ENCODE assay signal across 11 cellular contexts in genomic region chr4:85557016-85557901, GRCh38.
A peak's percentile ranks its signal among the peaks of the same experiment; 100 is the strongest.
DNase-seq lines count a peak whose midpoint lies in the region; ATAC-seq and TF ChIP-seq lines count a peak whose summit lies in the region.
"Had no signal": no experiment of that assay in that cellular context is flagged by ENCODE, and none has a peak within 500 bp of the region (broad histone marks: within the 10 kb centered on the region; RNA-seq: fewer than 3 reads in every experiment).

No MANE protein-coding gene starts in this region.

- ATAC-seq in Right ventricle myocardium inferior (peak; percentile 34), left ventricle myocardium superior (no peak), HG02759 (IDR thresholded peaks at IDR 0.05; ENCODE audit: unreplicated experiment) (peak; percentile 98), HG03571 (IDR thresholded peaks at IDR 0.05; ENCODE audit: unreplicated experiment) (peak; percentile 88), upper lobe of right lung (peak; percentile 36)
- ATAC-seq: A549 had no signal

- H3K4me3 ChIP-seq in upper lobe of right lung, result no peak overlapping the region
- H3K4me3 ChIP-seq: A549 had no signal

- H3K4me1 ChIP-seq in upper lobe of right lung, result no peaks in the 10 kb centered on the region
- H3K4me1 ChIP-seq: A549 had no signal

- no peaks in the 10 kb centered on the region for H3K9me3 ChIP-seq in upper lobe of right lung
- H3K9me3 ChIP-seq: A549 had no signal

- no peak for TF ChIP-seq CTCF in upper lobe of right lung (IDR thresholded peaks at IDR 0.05)

- H3K27me3 ChIP-seq in upper lobe of right lung, result no peaks in the 10 kb centered on the region

- H3K27ac ChIP-seq in upper lobe of right lung, result no peak overlapping the region
- H3K27ac ChIP-seq: A549 had no signal

- DNase-seq in Right ventricle myocardium inferior (ENCODE audit: missing footprints) (no peak), left ventricle myocardium superior (no peak), upper lobe of right lung (no peak), EL (no peak), putamen (ENCODE audit: low spot score) (no peak)
- DNase-seq in activated T-cell treated with anti-CD3 and anti-CD28 coated beads, Interleukin-2, amount 50 U/mL, for 1 hour, result no peak
- DNase-seq: activated CD4-positive, alpha-beta T cell treated with anti-CD3 and anti-CD28 coated beads, Interleukin-2, amount 50 U/mL, for 48 hours; foreskin melanocyte had no signal

- no peaks in the 10 kb centered on the region for H3K36me3 ChIP-seq in upper lobe of right lung

- intact Hi-C loops in Right ventricle myocardium inferior (cut with DNase I), result no loop called here
- intact Hi-C loops in left ventricle myocardium superior (cut with micrococcal nuclease), result no loop called here
- intact Hi-C loops in upper lobe of right lung (cut with DNase I), result no loop called here
